8 cellular contexts compared by ENCODE assay signal in the genomic region with DNA sequence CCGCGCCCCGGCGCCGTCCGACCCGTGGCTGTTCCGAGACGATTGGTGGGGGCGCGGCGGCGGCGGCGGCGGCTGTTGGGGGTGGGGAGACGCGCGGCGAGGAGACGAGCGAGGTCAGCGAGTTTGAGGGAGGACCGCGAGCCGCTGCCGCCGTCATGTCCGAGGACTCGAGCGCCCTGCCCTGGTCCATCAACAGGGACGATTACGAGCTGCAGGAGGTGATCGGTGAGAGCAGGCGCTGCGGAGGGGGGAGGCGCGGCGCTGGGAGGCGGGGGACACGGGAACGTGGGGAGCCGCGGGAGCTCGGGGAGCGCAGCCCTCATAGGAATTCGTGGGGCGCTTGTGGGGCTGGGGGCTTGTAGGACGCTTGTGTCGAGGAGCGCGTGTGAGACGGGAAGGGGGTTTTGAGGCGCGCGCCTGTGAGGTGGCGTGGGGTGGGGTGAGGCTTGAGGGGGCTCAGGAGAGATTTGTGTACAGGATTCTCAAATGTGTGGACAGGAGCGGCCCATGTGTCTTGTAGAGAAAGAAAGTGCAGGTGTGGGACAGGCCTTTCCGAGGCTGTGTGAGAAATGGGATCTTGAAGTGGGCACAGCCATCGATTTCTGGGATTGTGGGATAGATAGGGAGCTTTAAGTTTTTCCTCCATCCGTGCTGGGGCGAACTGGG. TPM values are rescaled to one million over a fixed set of nuclear protein-coding genes. Genes with fewer than 3 reads are reported as not detected.
A peak's percentile ranks its signal among the peaks of the same experiment; 100 is the strongest.
DNase-seq lines count a peak whose midpoint lies in the region; ATAC-seq and TF ChIP-seq lines count a peak whose summit lies in the region.

No MANE protein-coding gene starts in this region.

- ATAC-seq in HG02973 (IDR thresholded peaks at IDR 0.05; ENCODE audit: unreplicated experiment) (peak; percentile 1), activated B cell treated with CpG ODN at 0.5 μM for 24 hours (ENCODE audit: low read depth) (no peak), GM21723 (IDR thresholded peaks at IDR 0.05; ENCODE audit: unreplicated experiment) (no peak), GM19351 (IDR thresholded peaks at IDR 0.05; ENCODE audit: unreplicated experiment) (no peak)

- H3K27me3 Mint-ChIP-seq in activated B cell treated with CpG ODN at 0.5 μM for 24 hours (no peaks in the 10 kb centered on the region), glutamatergic neuron (ENCODE audit: unreplicated experiment) (peaks cover 8% of the 10 kb centered on the region)

- no peaks in the 10 kb centered on the region for H3K27me3 ChIP-seq in ovary

- no peak for TF ChIP-seq POLR2A in ovary (IDR thresholded peaks at IDR 0.05)

- POLR2A ChIA-PET in activated B cell treated with CpG ODN at 0.5 μM for 24 hours (lab: Charles Lee) = interaction anchor here (0.5 to 6.1 kb wide), 14 partner anchors 7 to 1173 kb away, joined by 3 to 217 read pairs (median 6); a partner anchor contains a TSS

- peak overlapping the region; percentile 94 for H3K4me3 Mint-ChIP-seq in activated B cell treated with CpG ODN at 0.5 μM for 24 hours
- peak overlapping the region; percentile 81 for H3K4me3 Mint-ChIP-seq in glutamatergic neuron (ENCODE audit: unreplicated experiment)

- no peaks in the 10 kb centered on the region for H3K9me3 Mint-ChIP-seq in activated B cell treated with CpG ODN at 0.5 μM for 24 hours
- H3K9me3 Mint-ChIP-seq in glutamatergic neuron (ENCODE audit: unreplicated experiment) = peaks cover 11% of the 10 kb centered on the region

- in situ Hi-C loops in Caki2 (cut with HindIII; ENCODE audit: low pct_unique_long_range_greater_than_20kb, low sequenced_read_pairs) = no loop called here

- H3K36me3 Mint-ChIP-seq in activated B cell treated with CpG ODN at 0.5 μM for 24 hours (ENCODE audit: low read depth) = peaks cover 16% of the 10 kb centered on the region
- no peaks in the 10 kb centered on the region for H3K36me3 Mint-ChIP-seq in glutamatergic neuron (ENCODE audit: unreplicated experiment)

- TF ChIP-seq EP300 in ovary (IDR thresholded peaks at IDR 0.05) = no peak

- peak overlapping the region; percentile 100 for H3K27ac Mint-ChIP-seq in activated B cell treated with CpG ODN at 0.5 μM for 24 hours
- H3K27ac Mint-ChIP-seq in glutamatergic neuron (ENCODE audit: unreplicated experiment) = peak overlapping the region; percentile 97

- intact Hi-C loops in activated B cell treated with CpG ODN at 0.5 μM for 24 hours (cut with micrococcal nuclease) (loop anchor here (1.0 to 10.0 kb wide), 7 partner anchors 17 to 1219 kb away; a partner anchor contains a TSS), ovary (cut with DNase I) (loop anchor here in 2 of 4 donors (2.0 to 10.0 kb wide), 4 partner anchors 27 to 1171 kb away; a partner anchor contains a TSS)

- H3K4me1 Mint-ChIP-seq in activated B cell treated with CpG ODN at 0.5 μM for 24 hours = peaks cover 52% of the 10 kb centered on the region
- H3K4me1 Mint-ChIP-seq in glutamatergic neuron (ENCODE audit: low read depth, unreplicated experiment) = peaks cover 21% of the 10 kb centered on the region

- H3K9me3 ChIP-seq in ovary = no peaks in the 10 kb centered on the region

- TF ChIP-seq CTCF in activated B cell treated with CpG ODN at 0.5 μM for 24 hours (IDR thresholded peaks at IDR 0.05) = no peak
- TF ChIP-seq CTCF in glutamatergic neuron (IDR thresholded peaks at IDR 0.05; ENCODE audit: partially characterized antibody, unreplicated experiment) = no peak
- no peak for TF ChIP-seq CTCF in ovary (IDR thresholded peaks at IDR 0.05)

- CTCF ChIA-PET in activated B cell treated with CpG ODN at 0.5 μM for 24 hours (lab: Charles Lee) = interaction anchor here (0.7 to 2.0 kb wide), 3 partner anchors 29 to 181 kb away, joined by 3 to 7 read pairs (median 4); a partner anchor contains a TSS

- H3K36me3 ChIP-seq in ovary = no peaks in the 10 kb centered on the region

- WGBS in ovary, 3 donors = 1% methylated on average over 30 to 62 of the region's 62 CpGs

- peaks cover 10% of the 10 kb centered on the region for H3K4me1 ChIP-seq in ovary (ENCODE audit: insufficient read depth)

- peak; percentile 34 for DNase-seq in Caki2 (ENCODE audit: low read depth)
- DNase-seq in activated B cell treated with CpG ODN at 0.5 μM for 24 hours = no peak
- DNase-seq in glutamatergic neuron = peak; percentile 74
- peak in 2 of 5 donors; percentile 67 to 71 for DNase-seq in ovary
- no peak for DNase-seq in iPS-NIHi11 (ENCODE audit: low spot score)

- H3K4me3 ChIP-seq in ovary = peak overlapping the region; percentile 100

- peak overlapping the region; percentile 89 to 93 for H3K27ac ChIP-seq in ovary

RNA-seq across cellular contexts. Expression of a gene that starts 0.5 kb away (rescaled TPM):
- total RNA-seq in Caki2 (2014; rRNA removed; shearing (Covaris generic); ENCODE audit: low replicate concordance) = 14.7 and 17.3 TPM in 2 replicates
- total RNA-seq in activated B cell treated with CpG ODN at 0.5 μM for 24 hours (34.8 and 40.2 TPM in 2 replicates), glutamatergic neuron (ENCODE audit: unreplicated experiment) (80.7 TPM), ovary (10 to 100 TPM; 17.0 to 41.1 (median 29.4) TPM)
- polyA plus RNA-seq in ovary = 10 to 100 TPM; 12.4 to 24.9 TPM

RNA-seq across cellular contexts. Expression of a gene that starts 27.4 kb away (rescaled TPM):
- total RNA-seq in Caki2 (2014; rRNA removed; shearing (Covaris generic); ENCODE audit: low replicate concordance) = 2.9 and 9.8 TPM in 2 replicates
- 60.1 and 62.7 TPM in 2 replicates for total RNA-seq in activated B cell treated with CpG ODN at 0.5 μM for 24 hours
- 58.0 TPM for total RNA-seq in glutamatergic neuron (ENCODE audit: unreplicated experiment)
- total RNA-seq in ovary = 10 to 100 TPM; 12.8 to 32.5 (median 24.0) TPM
- polyA plus RNA-seq in ovary = 10 to 100 TPM; 19.1 to 58.9 TPM

RNA-seq across cellular contexts. Expression of a gene that starts 28.9 kb away (rescaled TPM):
- total RNA-seq in Caki2 (2014; rRNA removed; shearing (Covaris generic); ENCODE audit: low replicate concordance) = 41.3 and 44.5 TPM in 2 replicates
- 78.1 and 79.6 TPM in 2 replicates for total RNA-seq in activated B cell treated with CpG ODN at 0.5 μM for 24 hours
- total RNA-seq in glutamatergic neuron (ENCODE audit: unreplicated experiment) = 89.8 TPM
- total RNA-seq in ovary = 10 to 100 TPM; 27.1 to 50.4 (median 44.9) TPM
- 10 to 100 TPM; 41.3 to 42.7 TPM for polyA plus RNA-seq in ovary

Comparison
In these comparisons a context has a peak if more than half of its experiments do, and no peak if none do; other contexts are left out.
1. DNase-seq: peak in Caki2 (single experiment) and glutamatergic neuron (single experiment); none in activated B cell treated with CpG ODN at 0.5 μM for 24 hours (single experiment) and iPS-NIHi11 (single experiment).